ENCODE assay signal across 12 cellular contexts in the genomic region with DNA sequence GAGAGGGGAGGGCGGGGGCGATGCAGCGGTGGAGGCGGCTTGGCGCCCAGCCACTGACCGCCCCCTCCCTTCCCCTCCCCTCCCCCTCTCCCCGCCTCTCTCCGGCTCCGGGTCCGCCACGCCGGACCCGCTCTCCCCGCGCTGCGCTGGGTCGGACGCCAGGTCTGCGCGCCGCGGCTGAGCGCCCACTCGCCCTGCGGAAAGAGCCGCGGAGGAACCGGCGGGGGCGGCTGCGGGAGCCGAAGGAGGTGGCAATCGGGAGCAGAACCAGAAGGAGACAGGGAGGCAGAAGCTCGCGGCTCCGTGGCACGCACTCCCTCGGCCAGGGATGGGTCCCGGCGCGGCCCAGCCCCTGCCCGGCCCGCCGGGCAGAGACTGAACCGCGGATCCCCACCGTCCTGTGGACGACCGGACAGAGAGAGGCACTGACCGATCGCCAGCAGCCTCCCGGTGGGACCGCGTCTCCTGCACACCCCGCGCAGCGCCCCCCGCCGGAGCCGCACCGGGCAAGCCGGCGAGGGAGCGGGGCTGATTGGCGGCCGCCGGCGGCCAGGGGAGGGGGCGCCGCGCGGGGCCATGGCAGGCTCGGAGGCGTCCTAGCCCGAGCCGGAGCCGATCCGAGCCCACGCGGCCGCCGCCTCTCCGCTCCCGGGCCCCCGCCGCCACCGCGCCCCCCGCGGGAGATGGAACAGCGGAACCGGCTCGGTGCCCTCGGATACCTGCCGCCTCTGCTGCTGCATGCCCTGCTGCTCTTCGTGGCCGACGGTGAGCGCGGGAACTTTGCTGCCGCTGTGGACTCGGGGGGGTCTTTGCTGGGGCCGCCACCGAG. TPM values are rescaled to one million over a fixed set of nuclear protein-coding genes. Genes with fewer than 3 reads are reported as not detected.
DNase-seq lines count a peak whose midpoint lies in the region; ATAC-seq and TF ChIP-seq lines count a peak whose summit lies in the region.
"Had no signal": no experiment of that assay in that cellular context is flagged by ENCODE, and none has a peak within 500 bp of the region (broad histone marks: within the 10 kb centered on the region; RNA-seq: fewer than 3 reads in every experiment).

Gene VSTM2B (plus strand): TSS at position 94 of the 829 bp plus-strand sequence. CDS start 590 bp downstream, at position 684.

- ATAC-seq in GM21528 (IDR thresholded peaks at IDR 0.05; ENCODE audit: low FRiP score, unreplicated experiment) = no peak
- no peak for ATAC-seq in HG02678 (IDR thresholded peaks at IDR 0.05; ENCODE audit: unreplicated experiment)
- ATAC-seq: pancreas had no signal

- no peak within 1 kb of the TSS for H3K27ac ChIP-seq in iPS DF 6.9 (ENCODE audit: low read length)
- H3K27ac ChIP-seq in rectal smooth muscle tissue (ENCODE audit: low read depth, low read length) = no peak within 1 kb of the TSS
- no peak within 1 kb of the TSS for H3K27ac ChIP-seq in adrenal gland
- H3K27ac ChIP-seq: pancreas, VCaP had no signal

- H3K9me3 ChIP-seq in NT2/D1 (ENCODE audit: insufficient read depth, low read length) = peaks cover 14% of the 10 kb centered on the region; the same call in 1 of the 2 replicates
- H3K9me3 ChIP-seq in iPS DF 6.9 (ENCODE audit: control insufficient read depth, insufficient read depth, low read length) = no peaks in the 10 kb centered on the region
- H3K9me3 ChIP-seq in adrenal gland (replicated peaks in 1 of 3) = no peaks in the 10 kb centered on the region
- H3K9me3 ChIP-seq: pancreas had no signal

- H3K9ac ChIP-seq in NT2/D1 (ENCODE audit: insufficient read length, low read depth) = peak within 1 kb of the TSS; percentile 67
- no peak within 1 kb of the TSS for H3K9ac ChIP-seq in rectal smooth muscle tissue (ENCODE audit: low read length)

- no peaks in the 10 kb centered on the region for H3K36me3 ChIP-seq in NT2/D1 (ENCODE audit: insufficient read depth, insufficient read length, low read length)
- H3K36me3 ChIP-seq in iPS DF 6.9 (ENCODE audit: control insufficient read depth, insufficient read depth, low read length) = no peaks in the 10 kb centered on the region
- no peaks in the 10 kb centered on the region for H3K36me3 ChIP-seq in rectal smooth muscle tissue (ENCODE audit: control insufficient read depth, insufficient read depth, low read length)
- H3K36me3 ChIP-seq in adrenal gland (replicated peaks in 1 of 2) = no peaks in the 10 kb centered on the region
- H3K36me3 ChIP-seq: pancreas had no signal

- DNase-seq in NCI-H2171 treated with DMSO at 0.1 percent for 48 hours (lab: John Stamatoyannopoulos, UW) (peak; percentile 28), NCI-H2171 (lab: John Stamatoyannopoulos, UW) (no peak), NT2/D1 (ENCODE audit: low read depth, low spot score) (no peak), iPS DF 6.9 (ENCODE audit: low read depth, low spot score) (no peak), adrenal gland (no peak)
- DNase-seq: Kasumi-1 had no signal

- H3K27me3 ChIP-seq in NT2/D1 (ENCODE audit: insufficient read depth, insufficient read length) (peaks cover 32% of the 10 kb centered on the region), iPS DF 6.9 (ENCODE audit: control insufficient read depth, insufficient read depth, low read length) (peaks cover 54% of the 10 kb centered on the region), rectal smooth muscle tissue (ENCODE audit: control insufficient read depth, insufficient read depth, low read length) (peaks cover 40% of the 10 kb centered on the region), adrenal gland (peaks cover 82% of the 10 kb centered on the region)

- peak within 1 kb of the TSS; percentile 56 for H3K4me3 ChIP-seq in NT2/D1 (ENCODE audit: insufficient read length, low read depth)
- H3K4me3 ChIP-seq in iPS DF 6.9 (ENCODE audit: low read length) = peak within 1 kb of the TSS; percentile 55
- peak within 1 kb of the TSS; percentile 44 for H3K4me3 ChIP-seq in rectal smooth muscle tissue (ENCODE audit: low read length)
- H3K4me3 ChIP-seq in adrenal gland = no peak within 1 kb of the TSS
- H3K4me3 ChIP-seq: pancreas had no signal

- WGBS in iPS DF 6.9 (ENCODE audit: insufficient coverage, insufficient read length) = no CpG with 5 or more reads among the region's 104 CpGs
- 0 to 2% (median 1%) methylated on average over 2 to 100 of the region's 104 CpGs for WGBS in adrenal gland, 4 donors

- no peak for TF ChIP-seq POLR2A in adrenal gland (IDR thresholded peaks at IDR 0.05)

- intact Hi-C loops in adrenal gland (cut with DNase I) = no loop called here

- H3K4me1 ChIP-seq in NT2/D1 (ENCODE audit: insufficient read depth, insufficient read length) = peaks cover 5% of the 10 kb centered on the region
- peaks cover 7% of the 10 kb centered on the region for H3K4me1 ChIP-seq in iPS DF 6.9 (ENCODE audit: control insufficient read depth, insufficient read depth, low read length)
- peaks cover 3% of the 10 kb centered on the region for H3K4me1 ChIP-seq in rectal smooth muscle tissue (ENCODE audit: control insufficient read depth, insufficient read depth, low read length)
- peaks cover 0 to 7% of the 10 kb centered on the region in 2 donors for H3K4me1 ChIP-seq in adrenal gland (replicated peaks in 1 of 2)
- H3K4me1 ChIP-seq: pancreas had no signal

- TF ChIP-seq CTCF in adrenal gland (IDR thresholded peaks at IDR 0.05) = no peak

RNA-seq across cellular contexts. Expression of gene VSTM2B, which starts in this region (rescaled TPM):
- total RNA-seq in adrenal gland = not detected
- 1 to 10 TPM in 1 of 3 donors, under 1 TPM in 2; 0.09 to 1.3 (median 0.17) TPM for polyA plus RNA-seq in adrenal gland
- total RNA-seq: A673, pancreas had no signal

Comparison
In these comparisons a context has a peak if more than half of its experiments do, and no peak if none do; other contexts are left out.
1. H3K4me3 ChIP-seq: peak in NT2/D1 (single experiment), iPS DF 6.9 (single experiment) and rectal smooth muscle tissue (single experiment); none in adrenal gland (0 of 4).